8 cellular contexts compared by ENCODE assay signal in the genomic region with DNA sequence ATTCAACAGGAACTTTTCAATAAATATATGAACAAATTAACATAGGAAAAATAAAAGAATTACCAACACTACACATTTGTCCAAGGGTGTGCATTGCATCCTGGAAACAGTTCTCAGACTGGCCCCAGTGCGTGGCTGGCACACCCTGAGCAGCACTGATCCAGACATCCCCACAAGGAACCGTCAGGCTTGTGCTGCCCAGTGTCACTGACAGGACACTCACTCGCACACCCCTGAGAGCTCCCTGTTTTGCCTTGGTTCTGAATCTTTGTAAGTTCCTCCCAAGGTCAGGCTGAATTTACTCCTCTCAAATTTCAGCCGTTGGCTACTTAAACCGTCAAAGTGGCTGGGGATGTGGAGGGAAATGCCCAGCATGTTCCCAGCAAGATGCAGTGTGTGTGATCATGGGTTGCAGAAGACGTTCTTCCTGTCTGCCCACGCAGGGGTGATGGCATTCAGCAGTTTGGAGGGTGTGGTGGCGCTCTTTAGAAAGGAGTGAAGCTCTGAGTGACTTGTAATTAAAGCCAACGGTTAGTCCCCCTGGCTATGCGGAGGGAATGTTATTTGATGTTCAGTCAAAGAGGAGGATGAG. TPM values are rescaled to one million over a fixed set of nuclear protein-coding genes. Genes with fewer than 3 reads are reported as not detected.
DNase-seq lines count a peak whose midpoint lies in the region; ATAC-seq, FAIRE-seq and TF ChIP-seq lines count a peak whose summit lies in the region.

No MANE protein-coding gene starts in this region.

- TF ChIP-seq CTCF in left ventricle myocardium inferior (IDR thresholded peaks at IDR 0.05; ENCODE audit: borderline replicate concordance) (no peak), spleen (IDR thresholded peaks at IDR 0.05 in 8 of 11, conservative IDR thresholded peaks at IDR 0.05 in 3 of 11) (no peak)

- H3K27me3 Mint-ChIP-seq in activated naive CD4-positive, alpha-beta T cell treated with anti-CD3 and anti-CD28 coated beads for 36 hours (ENCODE audit: low read depth): no peaks in the 10 kb centered on the region

- no peaks in the 10 kb centered on the region for H3K36me3 ChIP-seq in left ventricle myocardium inferior
- no peaks in the 10 kb centered on the region for H3K36me3 ChIP-seq in spleen

- no peak for ATAC-seq in GM21515 (IDR thresholded peaks at IDR 0.05; ENCODE audit: unreplicated experiment)

- intact Hi-C loops in activated naive CD4-positive, alpha-beta T cell treated with anti-CD3 and anti-CD28 coated beads for 36 hours (cut with micrococcal nuclease): loop anchor here (5.0 kb wide), 4 partner anchors 322 to 927 kb away; a partner anchor contains a TSS
- intact Hi-C loops in left ventricle myocardium inferior (cut with micrococcal nuclease): no loop called here
- intact Hi-C loops in spleen (cut with DNase I; ENCODE audit: low total_unique reads): no loop called here

- H3K9me3 ChIP-seq in left ventricle myocardium inferior (replicated peaks) (no peaks in the 10 kb centered on the region), spleen (no peaks in the 10 kb centered on the region)

- 19 to 34% (median 28%) methylated on average over 10 of the region's 10 CpGs for WGBS in spleen, 5 donors

- H3K4me3 ChIP-seq in left ventricle myocardium inferior: peak overlapping the region; percentile 78
- H3K4me3 ChIP-seq in spleen: peak overlapping the region in 6 of 8 donors; percentile 4 to 75 (median 61)

- no peaks in the 10 kb centered on the region for H3K27me3 ChIP-seq in left ventricle myocardium inferior (ENCODE audit: low read depth)
- no peaks in the 10 kb centered on the region for H3K27me3 ChIP-seq in spleen (replicated peaks in 1 of 7)

- no peaks in the 10 kb centered on the region for H3K36me3 Mint-ChIP-seq in activated naive CD4-positive, alpha-beta T cell treated with anti-CD3 and anti-CD28 coated beads for 36 hours (ENCODE audit: low read depth)

- peak overlapping the region; percentile 88 for H3K4me3 Mint-ChIP-seq in activated naive CD4-positive, alpha-beta T cell treated with anti-CD3 and anti-CD28 coated beads for 36 hours

- H3K9me3 Mint-ChIP-seq in activated naive CD4-positive, alpha-beta T cell treated with anti-CD3 and anti-CD28 coated beads for 36 hours: no peaks in the 10 kb centered on the region

- H3K4me1 ChIP-seq in left ventricle myocardium inferior: peaks cover 66% of the 10 kb centered on the region
- H3K4me1 ChIP-seq in spleen: peaks cover 24 to 65% (median 47%) of the 10 kb centered on the region in 6 donors

- peak; percentile 74 for TF ChIP-seq POLR2A in H54 (IDR thresholded peaks at IDR 0.05; ENCODE audit: low read depth, low read length)
- no peak for TF ChIP-seq POLR2A in spleen (IDR thresholded peaks at IDR 0.05)

- peak overlapping the region; percentile 95 for H3K27ac ChIP-seq in left ventricle myocardium inferior (replicated peaks)
- peak overlapping the region; percentile 78 to 96 (median 89) for H3K27ac ChIP-seq in spleen

- H3K4me1 Mint-ChIP-seq in activated naive CD4-positive, alpha-beta T cell treated with anti-CD3 and anti-CD28 coated beads for 36 hours (ENCODE audit: low read depth): peaks cover 78% of the 10 kb centered on the region

- DNase-seq in H54 (ENCODE audit: insufficient read length, low spot score) (no peak), RPMI8226 (peak; percentile 37), left ventricle myocardium inferior (no peak), spleen (peak; percentile 80), NCI-H774 (lab: John Stamatoyannopoulos, UW) (no peak), DMS53 (lab: John Stamatoyannopoulos, UW) (no peak)
- peak; percentile 94 for DNase-seq in activated naive CD4-positive, alpha-beta T cell treated with anti-CD3 and anti-CD28 coated beads for 36 hours

- H3K27ac Mint-ChIP-seq in activated naive CD4-positive, alpha-beta T cell treated with anti-CD3 and anti-CD28 coated beads for 36 hours: peak overlapping the region; percentile 88

- CTCF ChIA-PET in activated naive CD4-positive, alpha-beta T cell treated with anti-CD3 and anti-CD28 coated beads for 36 hours (lab: Charles Lee): interaction anchor here (0.7 to 3.5 kb wide), 5 partner anchors 10 to 92 kb away, joined by 3 to 12 read pairs (median 3); no protein-coding TSS in a partner anchor

- no peak for FAIRE-seq in H54 (lab: Jason Lieb, UNC)

RNA-seq across cellular contexts. Expression of a gene that starts 1.7 kb away (rescaled TPM):
- total RNA-seq in activated naive CD4-positive, alpha-beta T cell treated with anti-CD3 and anti-CD28 coated beads for 36 hours: 100 to 1,000 TPM in 1 of 2 experiments, 10 to 100 TPM in 1; 95.7 to 130 TPM
- 115 TPM for total RNA-seq in left ventricle myocardium inferior
- 10 to 100 TPM; 25.3 to 96.9 (median 43.8) TPM for total RNA-seq in spleen
- polyA plus RNA-seq in spleen: 100 to 1,000 TPM in 2 of 3 donors, 10 to 100 TPM in 1; 73.3 to 176 (median 112) TPM

RNA-seq across cellular contexts. Expression of a gene that starts 15.5 kb away (rescaled TPM):
- total RNA-seq in activated naive CD4-positive, alpha-beta T cell treated with anti-CD3 and anti-CD28 coated beads for 36 hours: 10 to 100 TPM; 12.2 to 12.4 TPM
- total RNA-seq in left ventricle myocardium inferior (126 TPM), spleen (10 to 100 TPM in 6 of 7 donors, 1 to 10 TPM in 1; 2.5 to 49.6 (median 19.7) TPM)
- 10 to 100 TPM; 21.0 to 34.0 (median 33.0) TPM for polyA plus RNA-seq in spleen

RNA-seq across cellular contexts. Expression of a gene that starts 20.8 kb away (rescaled TPM):
- total RNA-seq in activated naive CD4-positive, alpha-beta T cell treated with anti-CD3 and anti-CD28 coated beads for 36 hours: 1 to 10 TPM in 1 of 2 experiments, under 1 TPM in 1; 0.64 to 1.6 TPM
- 4.1 TPM for total RNA-seq in left ventricle myocardium inferior
- under 1 TPM in 1 of 7 donors, not detected in 6; 0.77 TPM for total RNA-seq in spleen
- polyA plus RNA-seq in spleen: 10 to 100 TPM in 1 of 3 donors, 1 to 10 TPM in 1, not detected in 1; 1.5 to 11.5 TPM

RNA-seq across cellular contexts. Expression of a gene that starts 22.3 kb away (rescaled TPM):
- not detected for total RNA-seq in activated naive CD4-positive, alpha-beta T cell treated with anti-CD3 and anti-CD28 coated beads for 36 hours
- total RNA-seq in left ventricle myocardium inferior: 3.1 TPM
- 1 to 10 TPM in 6 of 7 donors, under 1 TPM in 1; 0.44 to 6.1 (median 3.5) TPM for total RNA-seq in spleen
- polyA plus RNA-seq in spleen: 10 to 100 TPM in 1 of 3 donors, 1 to 10 TPM in 1, under 1 TPM in 1; 0.93 to 11.8 (median 7.6) TPM

RNA-seq across cellular contexts. Expression of a gene that starts 28.4 kb away (rescaled TPM):
- total RNA-seq in activated naive CD4-positive, alpha-beta T cell treated with anti-CD3 and anti-CD28 coated beads for 36 hours: not detected
- 1.2 TPM for total RNA-seq in left ventricle myocardium inferior
- 10 to 100 TPM in 1 of 7 donors, 1 to 10 TPM in 2, not detected in 4; 1.5 to 27.3 (median 1.5) TPM for total RNA-seq in spleen
- 10 to 100 TPM in 1 of 3 donors, 1 to 10 TPM in 2; 1.1 to 14.2 (median 8.5) TPM for polyA plus RNA-seq in spleen

Comparison
In these comparisons a context has a peak if more than half of its experiments do, and no peak if none do; other contexts are left out.
1. DNase-seq: peak in RPMI8226 (single experiment), activated naive CD4-positive, alpha-beta T cell treated with anti-CD3 and anti-CD28 coated beads for 36 hours (single experiment) and spleen (single experiment); none in H54 (single experiment), left ventricle myocardium inferior (single experiment), NCI-H774 (single experiment) and DMS53 (single experiment).